In genomic region chr17:79991140-79991923, GRCh38 we compare ENCODE assay signal across 1 cellular context.
TF ChIP-seq lines count a peak whose summit lies in the region.

No MANE protein-coding gene starts in this region.

TF ChIP-seq in liver, 16 proteins besides CTCF, POLR2A, EP300 and RAD21:
- TF ChIP-seq ZBTB33 (IDR thresholded peaks at IDR 0.05) (no peak), MAX (IDR thresholded peaks at IDR 0.05) (no peak), GABPA (IDR thresholded peaks at IDR 0.05 in 1 of 2, conservative IDR thresholded peaks at IDR 0.05 in 1 of 2) (no peak), JUND (IDR thresholded peaks at IDR 0.05) (no peak), YY1 (IDR thresholded peaks at IDR 0.05) (no peak), RXRA (IDR thresholded peaks at IDR 0.05) (no peak)
